In the genomic region with DNA sequence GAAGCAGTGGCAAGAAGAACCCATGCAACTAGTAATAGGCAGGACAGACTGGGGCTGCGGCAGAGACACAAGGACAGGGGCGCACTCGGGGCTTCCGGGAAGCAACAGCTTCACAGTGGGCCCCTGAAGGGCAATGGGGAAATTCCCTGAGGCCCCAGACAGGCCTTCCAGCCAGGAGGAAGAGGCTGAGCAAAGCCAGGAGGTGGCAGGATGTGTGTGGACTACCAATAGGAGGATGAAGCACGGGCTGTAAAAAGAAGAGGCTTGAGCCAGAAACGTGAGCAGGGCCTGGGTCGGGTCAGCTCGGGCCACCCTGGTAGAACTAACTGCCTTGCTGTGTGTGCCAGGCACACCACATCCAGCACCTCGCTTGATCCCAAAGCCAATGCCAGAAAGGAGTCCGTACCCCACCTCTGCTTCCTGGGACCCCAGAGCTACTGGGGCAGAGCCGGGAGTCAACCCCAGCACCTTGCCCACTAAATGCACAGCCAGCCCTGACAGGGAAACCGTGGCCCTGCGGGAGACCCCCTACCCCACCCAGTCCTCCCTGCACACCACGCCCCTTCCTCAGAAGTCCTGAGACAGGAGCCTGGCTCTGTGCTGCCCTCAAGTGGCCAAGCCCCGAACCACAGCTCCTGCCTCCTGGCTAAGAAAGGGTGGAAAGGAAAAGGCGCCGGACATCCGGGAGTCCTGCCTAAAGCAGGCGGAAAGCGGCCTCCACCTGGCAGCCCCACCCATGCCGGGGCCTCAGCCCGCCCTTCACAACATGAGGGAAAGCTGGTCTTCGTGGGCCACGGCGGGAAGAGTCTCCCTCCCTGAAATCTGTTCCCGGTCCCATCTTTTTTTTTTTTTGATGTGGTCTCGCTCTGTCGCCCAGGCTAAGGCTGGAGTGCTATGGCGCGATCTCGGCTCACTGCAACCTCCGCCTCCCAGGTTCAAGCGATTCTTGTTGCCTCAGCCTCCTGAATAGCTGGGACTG, we compare ENCODE assay signal across 8 cellular contexts. TPM values are rescaled to one million over a fixed set of nuclear protein-coding genes. Genes with fewer than 3 reads are reported as not detected.
DNase-seq lines count a peak whose midpoint lies in the region; ATAC-seq lines count a peak whose summit lies in the region.

No MANE protein-coding gene starts in this region.

- no peaks in the 10 kb centered on the region for H3K9me3 ChIP-seq in duodenal mucosa (ENCODE audit: control insufficient read depth in 1 of 2, low read length in 2 of 2)

- peaks cover 8 to 11% of the 10 kb centered on the region in 2 donors for H3K4me1 ChIP-seq in duodenal mucosa (ENCODE audit: control insufficient read depth in 1 of 2, insufficient read depth in 2 of 2, low read length in 2 of 2)

- H3K4me3 ChIP-seq in duodenal mucosa (ENCODE audit: low read depth in 1 of 2, low read length in 2 of 2), result peak overlapping the region; percentile 61 to 63

- H3K27me3 ChIP-seq in duodenal mucosa (ENCODE audit: control insufficient read depth in 1 of 2, insufficient read depth in 2 of 2, low read length in 2 of 2), result no peaks in the 10 kb centered on the region

- H3K27ac ChIP-seq in duodenal mucosa (ENCODE audit: low read depth, low read length), result no peak overlapping the region

- DNase-seq in A172 (ENCODE audit: low spot score), result peak; percentile 75
- peak; percentile 86 for DNase-seq in NCI-H69 (lab: John Stamatoyannopoulos, UW)
- DNase-seq in activated CD4-positive, alpha-beta T cell treated with anti-CD3 and anti-CD28 coated beads, Interleukin-2, amount 50 U/mL, for 48 hours, result peak; percentile 90 to 91
- peak; percentile 87 for DNase-seq in medulla oblongata (ENCODE audit: extremely low spot score)
- DNase-seq in stimulated activated CD4-positive, alpha-beta T cell treated with anti-CD3 and anti-CD28 coated beads, TNF-alpha, amount 100 ng/mL, for 4 hours (ENCODE audit: low read depth in 3 of 3), result peak; percentile 19 to 52 (median 45)

- ATAC-seq in GM18511 (IDR thresholded peaks at IDR 0.05; ENCODE audit: unreplicated experiment), result peak; percentile 63
- peak; percentile 58 for ATAC-seq in HG03457 (IDR thresholded peaks at IDR 0.05; ENCODE audit: unreplicated experiment)

- peak overlapping the region; percentile 5 to 35 for H3K9ac ChIP-seq in duodenal mucosa (ENCODE audit: low read depth in 1 of 2, low read length in 2 of 2)

- no peaks in the 10 kb centered on the region for H3K36me3 ChIP-seq in duodenal mucosa (ENCODE audit: control insufficient read depth in 1 of 2, insufficient read depth in 2 of 2, low read length in 2 of 2)

RNA-seq across cellular contexts. Expression of a gene that starts 33.7 kb away (rescaled TPM):
- 5.8 and 7.5 TPM in 2 replicates for total RNA-seq in A172 (2014; rRNA removed; shearing (Covaris generic))
